Comparison of ENCODE assay signal across 16 cellular contexts in the genomic region with DNA sequence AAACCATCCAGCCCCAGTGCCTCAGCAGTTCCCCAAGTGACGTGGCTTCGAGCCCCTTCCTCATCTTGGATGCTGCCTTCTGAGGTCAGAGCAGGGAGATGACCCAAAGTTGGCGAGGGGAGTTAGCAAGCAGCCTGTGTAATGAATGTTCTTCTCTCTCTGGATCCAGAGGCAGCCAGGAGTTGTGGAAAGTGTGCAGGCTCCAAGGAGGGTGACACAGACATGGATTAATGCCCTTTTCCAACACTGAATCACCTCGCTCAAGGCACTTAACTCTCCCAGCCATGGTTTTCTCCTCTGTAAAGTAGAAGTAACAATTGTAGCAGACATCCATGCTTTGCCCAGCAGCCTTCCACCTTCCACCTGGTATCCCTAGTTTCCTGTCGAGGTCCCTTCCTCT.
A peak's percentile ranks its signal among the peaks of the same experiment; 100 is the strongest.
DNase-seq lines count a peak whose midpoint lies in the region; ATAC-seq and TF ChIP-seq lines count a peak whose summit lies in the region.
"Had no signal": no experiment of that assay in that cellular context is flagged by ENCODE, and none has a peak within 500 bp of the region (broad histone marks: within the 10 kb centered on the region; RNA-seq: fewer than 3 reads in every experiment).

No MANE protein-coding gene starts in this region.

- no peak overlapping the region for H3K4me2 ChIP-seq in GM23248 (ENCODE audit: unreplicated experiment)

- TF ChIP-seq CTCF in RWPE2 (IDR thresholded peaks at IDR 0.05; ENCODE audit: poor library complexity, severe bottlenecking) = no peak

- ATAC-seq in RWPE2 (ENCODE audit: low read depth) (peak; percentile 26; the same call in 2 of the 3 replicates), aorta (ENCODE audit: low FRiP score) (peak; percentile 11), HG03025 (IDR thresholded peaks at IDR 0.05; ENCODE audit: low FRiP score, unreplicated experiment) (no peak)

- no peaks in the 10 kb centered on the region for H4K20me1 ChIP-seq in GM23248 (ENCODE audit: insufficient read depth)

- no peaks in the 10 kb centered on the region for H3K9me2 ChIP-seq in GM23248 (ENCODE audit: insufficient read depth)

- H3K4me1 ChIP-seq in GM23248 (ENCODE audit: insufficient read depth) = no peaks in the 10 kb centered on the region
- H3K4me1 ChIP-seq in RWPE2 (ENCODE audit: insufficient read depth, poor library complexity, severe bottlenecking) = no peaks in the 10 kb centered on the region
- H3K4me1 ChIP-seq in muscle layer of colon (ENCODE audit: insufficient read depth, low read length) = peaks cover 35% of the 10 kb centered on the region
- H3K4me1 ChIP-seq in aorta (ENCODE audit: control insufficient read depth in 1 of 2, insufficient read depth in 2 of 2, low read length in 2 of 2) = no peaks in the 10 kb centered on the region

- in situ Hi-C loops in GM23248 (cut with MboI) = no loop called here

- intact Hi-C loops in aorta (cut with DNase I) = no loop called here

- H3K27me3 ChIP-seq in GM23248 (replicated peaks; ENCODE audit: insufficient read depth) = peaks cover 65% of the 10 kb centered on the region
- H3K27me3 ChIP-seq in RWPE2 (ENCODE audit: insufficient read depth, poor library complexity, severe bottlenecking) = peaks cover 5% of the 10 kb centered on the region
- H3K27me3 ChIP-seq in muscle layer of colon (ENCODE audit: control insufficient read depth in 1 of 2, insufficient read depth in 2 of 2, low read length in 2 of 2) = no peaks in the 10 kb centered on the region
- H3K27me3 ChIP-seq in aorta (ENCODE audit: control insufficient read depth in 1 of 2, insufficient read depth in 2 of 2, low read length in 1 of 2) = no peaks in the 10 kb centered on the region

- no peaks in the 10 kb centered on the region for H3K79me2 ChIP-seq in GM23248 (ENCODE audit: insufficient read depth)

- WGBS in GM23248 (ENCODE audit: low coverage in 1 of 2, low lambda C conversion rate in 2 of 2, missing lambda C conversion rate in 2 of 2), 2 experiments = 13 to 14% methylated on average over 5 of the region's 5 CpGs
- 33% methylated on average over 5 of the region's 5 CpGs for WGBS in aorta, 2 donors

- H3K4me3 ChIP-seq in GM23248 = no peak overlapping the region
- no peak overlapping the region for H3K4me3 ChIP-seq in RWPE2 (ENCODE audit: severe bottlenecking)
- H3K4me3 ChIP-seq in muscle layer of colon (ENCODE audit: low read depth in 1 of 2, low read length in 2 of 2) = peak overlapping the region in 1 of 2 donors; percentile 54
- H3K4me3 ChIP-seq in aorta (ENCODE audit: low read length in 2 of 2) = no peak overlapping the region

- H3K27ac ChIP-seq in GM23248 (no peak overlapping the region), RWPE2 (ENCODE audit: poor library complexity, severe bottlenecking) (no peak overlapping the region), muscle layer of colon (ENCODE audit: low read depth, low read length) (peak overlapping the region; percentile 82), aorta (ENCODE audit: low read depth in 1 of 2, low read length in 2 of 2) (no peak overlapping the region)
- H3K27ac ChIP-seq: KMS-11, RWPE1 had no signal

- H3K9me3 ChIP-seq in GM23248 (ENCODE audit: low read depth) = no peaks in the 10 kb centered on the region
- H3K9me3 ChIP-seq in RWPE2 (ENCODE audit: severe bottlenecking) = no peaks in the 10 kb centered on the region
- no peaks in the 10 kb centered on the region for H3K9me3 ChIP-seq in muscle layer of colon (ENCODE audit: low read length)
- no peaks in the 10 kb centered on the region for H3K9me3 ChIP-seq in aorta (ENCODE audit: control insufficient read depth, low read length)

- H2AFZ ChIP-seq in GM23248 = no peak overlapping the region

- H3K36me3 ChIP-seq in GM23248 (ENCODE audit: low read depth) = no peaks in the 10 kb centered on the region
- no peaks in the 10 kb centered on the region for H3K36me3 ChIP-seq in RWPE2 (ENCODE audit: low read depth)
- no peaks in the 10 kb centered on the region for H3K36me3 ChIP-seq in muscle layer of colon (ENCODE audit: insufficient read depth, low read length)
- H3K36me3 ChIP-seq in aorta (ENCODE audit: control insufficient read depth in 1 of 2, insufficient read depth in 2 of 2, low read length in 1 of 2) = no peaks in the 10 kb centered on the region

- DNase-seq in GM23248 (peak; percentile 54), RWPE2 (ENCODE audit: low spot score) (no peak), aorta (no peak), globus pallidus (ENCODE audit: low spot score) (no peak), NCI-H1092 treated with DMSO at 0.1 percent for 48 hours (lab: John Stamatoyannopoulos, UW) (no peak)
- DNase-seq: C1 segment of cervical spinal cord; DND-41; GDM1; NCI-H1105 treated with DMSO at 0.1 percent for 48 hours; NCI-H1694 treated with DMSO at 0.1 percent for 48 hours; NCI-H446; NK-92 treated with Interleukin-12 subunit alpha and Interleukin-12 subunit beta, amount 100 ng/mL, for 24 hours had no signal

- H3K9ac ChIP-seq in GM23248 = no peak overlapping the region
- H3K9ac ChIP-seq in muscle layer of colon (ENCODE audit: low read length) = no peak overlapping the region
- H3K9ac ChIP-seq: KMS-11 had no signal

- no peaks in the 10 kb centered on the region for H3F3A ChIP-seq in GM23248 (ENCODE audit: insufficient read depth)
